Comparison of ENCODE assay signal across 1 cellular context in the genomic region with DNA sequence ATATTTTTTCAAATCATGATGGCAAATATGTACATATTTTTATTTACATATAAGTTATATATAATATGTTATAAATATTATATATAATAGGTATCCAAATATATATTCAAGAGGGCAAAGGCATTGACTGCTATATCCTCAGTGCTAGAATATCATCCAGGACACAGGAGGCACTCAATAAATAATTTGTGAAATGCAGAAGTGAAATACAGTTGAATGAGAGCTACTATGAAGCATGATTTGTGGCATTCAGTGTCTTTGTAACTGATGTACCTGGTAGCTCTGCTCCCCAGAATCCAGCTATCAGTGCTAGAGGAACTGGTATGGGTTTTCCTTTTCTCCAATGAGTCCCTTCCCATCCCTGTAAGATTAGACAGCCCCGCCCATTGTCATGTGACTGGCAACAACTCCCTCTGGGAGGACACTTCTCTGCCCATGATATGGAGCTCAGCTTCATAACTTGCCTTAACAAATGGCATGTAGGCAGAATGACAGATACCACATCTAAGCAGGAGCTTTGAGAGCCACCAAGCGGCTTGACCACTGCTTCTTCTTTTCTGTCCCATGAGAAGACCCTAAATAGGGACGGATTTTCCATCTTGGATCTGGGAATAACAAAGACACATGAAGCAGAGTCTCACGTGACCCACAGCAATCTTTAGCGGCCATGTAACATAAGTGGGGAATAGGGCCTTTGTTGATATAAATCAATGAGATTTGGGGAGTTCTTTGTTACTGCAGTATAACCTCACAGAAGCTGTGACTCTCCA.
TF ChIP-seq lines count a peak whose summit lies in the region.

No MANE protein-coding gene starts in this region.

TF ChIP-seq in K562, 482 proteins besides CTCF, POLR2A, EP300 and RAD21 (continued from another document and continues in another):
- TF ChIP-seq ZBTB11 (CRISPR knock-in tag; IDR thresholded peaks at IDR 0.05), result no peak
- no peak for TF ChIP-seq SMC3 (conservative IDR thresholded peaks at IDR 0.05; ENCODE audit: insufficient read depth, low read depth, low read length)
- no peak for TF ChIP-seq BRCA1 (IDR thresholded peaks at IDR 0.05)
- TF ChIP-seq BRCA1 (CRISPR knock-in tag; IDR thresholded peaks at IDR 0.05), result no peak
- no peak for TF ChIP-seq ZC3H11A (IDR thresholded peaks at IDR 0.05; ENCODE audit: low read depth, low read length)
- TF ChIP-seq TOE1 (IDR thresholded peaks at IDR 0.05; ENCODE audit: borderline replicate concordance), result peak; percentile 83; the same call in 1 of the 2 replicates
- no peak for TF ChIP-seq TOE1 (CRISPR knock-in tag; IDR thresholded peaks at IDR 0.05; ENCODE audit: borderline replicate concordance, low read depth)
- TF ChIP-seq RAD51 (IDR thresholded peaks at IDR 0.05; ENCODE audit: borderline replicate concordance, low read depth), result peak; percentile 76
- TF ChIP-seq ZNF668 (CRISPR knock-in tag; IDR thresholded peaks at IDR 0.05), result no peak
- TF ChIP-seq ZNF592 (IDR thresholded peaks at IDR 0.05), result 0 out of 2 replicates have a peak, but pooled peaks have one; percentile 26
- TF ChIP-seq BHLHE40 (IDR thresholded peaks at IDR 0.05; ENCODE audit: low read length), result peak; percentile 60
- no peak for TF ChIP-seq SETDB1 (IDR thresholded peaks at IDR 0.05; ENCODE audit: low read length)
- no peak for TF ChIP-seq XRCC3 (IDR thresholded peaks at IDR 0.05)
- TF ChIP-seq, protein P1, sequence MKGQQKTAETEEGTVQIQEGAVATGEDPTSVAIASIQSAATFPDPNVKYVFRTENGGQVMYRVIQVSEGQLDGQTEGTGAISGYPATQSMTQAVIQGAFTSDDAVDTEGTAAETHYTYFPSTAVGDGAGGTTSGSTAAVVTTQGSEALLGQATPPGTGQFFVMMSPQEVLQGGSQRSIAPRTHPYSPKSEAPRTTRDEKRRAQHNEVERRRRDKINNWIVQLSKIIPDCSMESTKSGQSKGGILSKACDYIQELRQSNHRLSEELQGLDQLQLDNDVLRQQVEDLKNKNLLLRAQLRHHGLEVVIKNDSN (CRISPR knock-in tag; IDR thresholded peaks at IDR 0.05), result peak; percentile 50
- TF ChIP-seq RBBP5 (IDR thresholded peaks at IDR 0.05; ENCODE audit: borderline replicate concordance, insufficient read depth, low read length, poor library complexity, severe bottlenecking), result no peak
- TF ChIP-seq GTF2F1 (IDR thresholded peaks at IDR 0.05; ENCODE audit: low read depth, low read length), result no peak
- no peak for TF ChIP-seq NRF1 (conservative IDR thresholded peaks at IDR 0.05 in 1 of 2, IDR thresholded peaks at IDR 0.05 in 1 of 2)
- TF ChIP-seq RFX5 (IDR thresholded peaks at IDR 0.05; ENCODE audit: low read depth, low read length), result no peak
- TF ChIP-seq ZC3H8 (IDR thresholded peaks at IDR 0.05), result no peak
- no peak for TF ChIP-seq NFRKB (IDR thresholded peaks at IDR 0.05; ENCODE audit: low read depth)
- TF ChIP-seq PATZ1 (CRISPR knock-in tag; IDR thresholded peaks at IDR 0.05; ENCODE audit: borderline replicate concordance), result no peak
- TF ChIP-seq NONO (IDR thresholded peaks at IDR 0.05; ENCODE audit: low read depth in 2 of 2, low read length in 1 of 2), result no peak
- no peak for TF ChIP-seq NFXL1 (CRISPR knock-in tag; IDR thresholded peaks at IDR 0.05)
- TF ChIP-seq PURB (CRISPR knock-in tag; IDR thresholded peaks at IDR 0.05; ENCODE audit: low read depth), result no peak
- no peak for TF ChIP-seq HIVEP1 (CRISPR knock-in tag; IDR thresholded peaks at IDR 0.05)
- TF ChIP-seq NCOA6 (IDR thresholded peaks at IDR 0.05), result no peak
- TF ChIP-seq U2AF1 (optimal IDR thresholded peaks at IDR 0.05; ENCODE audit: low read depth, low read length), result no peak
- TF ChIP-seq ELF4 (CRISPR knock-in tag; IDR thresholded peaks at IDR 0.05), result 0 out of 2 replicates have a peak, but pooled peaks have one; percentile 11
- TF ChIP-seq DEAF1 (CRISPR knock-in tag; IDR thresholded peaks at IDR 0.05), result no peak
- TF ChIP-seq, protein P2, sequence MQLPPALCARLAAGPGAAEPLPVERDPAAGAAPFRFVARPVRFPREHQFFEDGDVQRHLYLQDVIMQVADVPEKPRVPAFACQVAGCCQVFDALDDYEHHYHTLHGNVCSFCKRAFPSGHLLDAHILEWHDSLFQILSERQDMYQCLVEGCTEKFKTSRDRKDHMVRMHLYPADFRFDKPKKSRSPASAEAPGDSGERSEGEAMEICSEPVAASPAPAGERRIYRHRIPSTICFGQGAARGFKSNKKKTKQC (CRISPR knock-in tag; IDR thresholded peaks at IDR 0.05), result no peak
- no peak for TF ChIP-seq EZH2 (IDR thresholded peaks at IDR 0.05; ENCODE audit: borderline replicate concordance, low read depth, low read length)
- TF ChIP-seq TCF7L2 (IDR thresholded peaks at IDR 0.05; ENCODE audit: low read depth, low read length), result no peak
- no peak for TF ChIP-seq HDAC8 (tag; IDR thresholded peaks at IDR 0.05)
- no peak for TF ChIP-seq ZNF212 (CRISPR knock-in tag; IDR thresholded peaks at IDR 0.05)
- TF ChIP-seq BMI1 (IDR thresholded peaks at IDR 0.05; ENCODE audit: low read length), result no peak
- TF ChIP-seq ZNF780A (CRISPR knock-in tag; IDR thresholded peaks at IDR 0.05), result no peak
- no peak for TF ChIP-seq CHAMP1 (IDR thresholded peaks at IDR 0.05)
- no peak for TF ChIP-seq TCF3 (CRISPR knock-in tag; IDR thresholded peaks at IDR 0.05)
- TF ChIP-seq CEBPB (tag; IDR thresholded peaks at IDR 0.05), result no peak
- TF ChIP-seq PHF8 (IDR thresholded peaks at IDR 0.05; ENCODE audit: borderline replicate concordance, low read length), result no peak
- TF ChIP-seq XRCC5 (IDR thresholded peaks at IDR 0.05; ENCODE audit: low read depth, low read length), result no peak
- no peak for TF ChIP-seq TGIF2 (CRISPR knock-in tag; IDR thresholded peaks at IDR 0.05)
- TF ChIP-seq, protein P3, sequence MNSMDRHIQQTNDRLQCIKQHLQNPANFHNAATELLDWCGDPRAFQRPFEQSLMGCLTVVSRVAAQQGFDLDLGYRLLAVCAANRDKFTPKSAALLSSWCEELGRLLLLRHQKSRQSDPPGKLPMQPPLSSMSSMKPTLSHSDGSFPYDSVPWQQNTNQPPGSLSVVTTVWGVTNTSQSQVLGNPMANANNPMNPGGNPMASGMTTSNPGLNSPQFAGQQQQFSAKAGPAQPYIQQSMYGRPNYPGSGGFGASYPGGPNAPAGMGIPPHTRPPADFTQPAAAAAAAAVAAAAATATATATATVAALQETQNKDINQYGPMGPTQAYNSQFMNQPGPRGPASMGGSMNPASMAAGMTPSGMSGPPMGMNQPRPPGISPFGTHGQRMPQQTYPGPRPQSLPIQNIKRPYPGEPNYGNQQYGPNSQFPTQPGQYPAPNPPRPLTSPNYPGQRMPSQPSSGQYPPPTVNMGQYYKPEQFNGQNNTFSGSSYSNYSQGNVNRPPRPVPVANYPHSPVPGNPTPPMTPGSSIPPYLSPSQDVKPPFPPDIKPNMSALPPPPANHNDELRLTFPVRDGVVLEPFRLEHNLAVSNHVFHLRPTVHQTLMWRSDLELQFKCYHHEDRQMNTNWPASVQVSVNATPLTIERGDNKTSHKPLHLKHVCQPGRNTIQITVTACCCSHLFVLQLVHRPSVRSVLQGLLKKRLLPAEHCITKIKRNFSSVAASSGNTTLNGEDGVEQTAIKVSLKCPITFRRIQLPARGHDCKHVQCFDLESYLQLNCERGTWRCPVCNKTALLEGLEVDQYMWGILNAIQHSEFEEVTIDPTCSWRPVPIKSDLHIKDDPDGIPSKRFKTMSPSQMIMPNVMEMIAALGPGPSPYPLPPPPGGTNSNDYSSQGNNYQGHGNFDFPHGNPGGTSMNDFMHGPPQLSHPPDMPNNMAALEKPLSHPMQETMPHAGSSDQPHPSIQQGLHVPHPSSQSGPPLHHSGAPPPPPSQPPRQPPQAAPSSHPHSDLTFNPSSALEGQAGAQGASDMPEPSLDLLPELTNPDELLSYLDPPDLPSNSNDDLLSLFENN (IDR thresholded peaks at IDR 0.05; ENCODE audit: low read depth in 2 of 2, low read length in 2 of 2), result no peak
- no peak for TF ChIP-seq ZNF785 (CRISPR knock-in tag; IDR thresholded peaks at IDR 0.05)
